In genomic region chr10:132064082-132064755, GRCh38 we compare ENCODE assay signal across 1 cellular context.
TF ChIP-seq lines count a peak whose summit lies in the region.

No MANE protein-coding gene starts in this region.

TF ChIP-seq in WTC11, 78 proteins besides CTCF, POLR2A, EP300 and RAD21 (continued from another document):
- TF ChIP-seq ZMAT4 (CRISPR knock-in tag; IDR thresholded peaks at IDR 0.05) = no peak
- no peak for TF ChIP-seq FOXK1 (CRISPR knock-in tag; IDR thresholded peaks at IDR 0.05)
- no peak for TF ChIP-seq PRDM15 (CRISPR knock-in tag; IDR thresholded peaks at IDR 0.05)
- TF ChIP-seq ZNF416 (CRISPR knock-in tag; IDR thresholded peaks at IDR 0.05) = no peak
- no peak for TF ChIP-seq GRHL2 (CRISPR knock-in tag; IDR thresholded peaks at IDR 0.05; ENCODE audit: insufficient replicate concordance, severe bottlenecking)
- no peak for TF ChIP-seq NR1H2 (CRISPR knock-in tag; IDR thresholded peaks at IDR 0.05)
- no peak for TF ChIP-seq GTF2I (CRISPR knock-in tag; conservative IDR thresholded peaks at IDR 0.05)
- no peak for TF ChIP-seq CREB1 (CRISPR knock-in tag; IDR thresholded peaks at IDR 0.05)
TF ChIP-seq in WTC11: peak in this region for 0.
